In the genomic region with DNA sequence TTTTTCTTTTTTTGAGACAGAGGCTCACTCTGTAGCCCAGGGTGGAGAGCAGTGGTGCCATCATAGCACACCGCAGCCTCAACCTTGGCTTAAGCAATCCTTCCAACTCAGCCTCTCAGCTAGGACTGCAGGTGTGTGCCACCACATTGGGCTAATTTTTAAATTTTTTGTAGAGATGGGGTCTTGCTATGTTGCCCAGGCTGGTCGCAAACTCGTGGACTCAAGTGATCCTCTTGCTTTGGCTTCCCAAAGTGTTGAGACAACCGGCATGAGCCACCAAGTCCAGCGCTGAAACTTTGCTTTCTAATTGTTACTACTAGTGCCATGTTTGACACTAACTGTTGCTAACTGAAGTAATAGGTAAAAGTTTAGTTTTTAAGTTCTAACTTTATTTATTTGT, we compare ENCODE assay signal across 19 cellular contexts. TPM values are rescaled to one million over a fixed set of nuclear protein-coding genes. Genes with fewer than 3 reads are reported as not detected.
DNase-seq lines count a peak whose midpoint lies in the region; ATAC-seq and TF ChIP-seq lines count a peak whose summit lies in the region.
"Had no signal": no experiment of that assay in that cellular context is flagged by ENCODE, and none has a peak within 500 bp of the region (broad histone marks: within the 10 kb centered on the region; RNA-seq: fewer than 3 reads in every experiment).

No MANE protein-coding gene starts in this region.

- TF ChIP-seq POLR2A in adrenal gland (IDR thresholded peaks at IDR 0.05): no peak
- no peak for TF ChIP-seq POLR2A in sigmoid colon (IDR thresholded peaks at IDR 0.05)

- intact Hi-C loops in CD8-positive, alpha-beta T cell (cut with DNase I, micrococcal nuclease): no loop called here
- intact Hi-C loops in adrenal gland (cut with DNase I) (no loop called here), sigmoid colon (cut with DNase I) (no loop called here)

- no peaks in the 10 kb centered on the region for H3K9me3 Mint-ChIP-seq in activated T-cell treated with anti-CD3 and anti-CD28 coated beads, Interleukin-2, amount 50 U/mL, for 24 hours
- no peaks in the 10 kb centered on the region for H3K9me3 Mint-ChIP-seq in activated T-cell treated with anti-CD3 and anti-CD28 coated beads, Interleukin-2, amount 50 U/mL, for 4 hours
- H3K9me3 Mint-ChIP-seq in CD8-positive, alpha-beta T cell: no peaks in the 10 kb centered on the region
- H3K9me3 Mint-ChIP-seq in natural killer cell treated with Interleukin-12 subunit alpha and Interleukin-12 subunit beta and Interleukin-15 and Interleukin-18, amount 100 ng/mL, for 72 hours: no peaks in the 10 kb centered on the region
- no peaks in the 10 kb centered on the region for H3K9me3 Mint-ChIP-seq in T-helper 2 cell treated with Interferon-gamma antibody and Interleukin-4, amounts not matched to agents 5 μg/mL and 100 μg/mL, for 36 hours
- H3K9me3 Mint-ChIP-seq: CD4-positive, CD25-positive, alpha-beta regulatory T cell; IgD-negative memory B cell had no signal

- no peak overlapping the region for H3K4me3 Mint-ChIP-seq in activated T-cell treated with anti-CD3 and anti-CD28 coated beads, Interleukin-2, amount 50 U/mL, for 24 hours
- no peak overlapping the region for H3K4me3 Mint-ChIP-seq in activated T-cell treated with anti-CD3 and anti-CD28 coated beads, Interleukin-2, amount 50 U/mL, for 4 hours
- no peak overlapping the region for H3K4me3 Mint-ChIP-seq in CD8-positive, alpha-beta T cell
- no peak overlapping the region for H3K4me3 Mint-ChIP-seq in natural killer cell treated with Interleukin-12 subunit alpha and Interleukin-12 subunit beta and Interleukin-15 and Interleukin-18, amount 100 ng/mL, for 72 hours
- no peak overlapping the region for H3K4me3 Mint-ChIP-seq in T-helper 2 cell treated with Interferon-gamma antibody and Interleukin-4, amounts not matched to agents 5 μg/mL and 100 μg/mL, for 36 hours
- H3K4me3 Mint-ChIP-seq: B cell had no signal

- ATAC-seq in activated T-cell treated with anti-CD3 and anti-CD28 coated beads, Interleukin-2, amount 50 U/mL, for 4 hours: no peak
- no peak for ATAC-seq in CD8-positive, alpha-beta T cell
- ATAC-seq in natural killer cell treated with Interleukin-12 subunit alpha and Interleukin-12 subunit beta and Interleukin-15 and Interleukin-18, amount 100 ng/mL, for 72 hours: no peak
- ATAC-seq: Panc1 had no signal

- no peaks in the 10 kb centered on the region for H3K27me3 Mint-ChIP-seq in activated T-cell treated with anti-CD3 and anti-CD28 coated beads, Interleukin-2, amount 50 U/mL, for 24 hours
- no peaks in the 10 kb centered on the region for H3K27me3 Mint-ChIP-seq in activated T-cell treated with anti-CD3 and anti-CD28 coated beads, Interleukin-2, amount 50 U/mL, for 4 hours (ENCODE audit: low read depth)
- H3K27me3 Mint-ChIP-seq in CD8-positive, alpha-beta T cell (ENCODE audit: low read depth): no peaks in the 10 kb centered on the region
- no peaks in the 10 kb centered on the region for H3K27me3 Mint-ChIP-seq in natural killer cell treated with Interleukin-12 subunit alpha and Interleukin-12 subunit beta and Interleukin-15 and Interleukin-18, amount 100 ng/mL, for 72 hours
- H3K27me3 Mint-ChIP-seq in T-helper 2 cell treated with Interferon-gamma antibody and Interleukin-4, amounts not matched to agents 5 μg/mL and 100 μg/mL, for 36 hours (ENCODE audit: low read depth): no peaks in the 10 kb centered on the region
- H3K27me3 Mint-ChIP-seq: B cell; CD4-positive, CD25-positive, alpha-beta regulatory T cell; IgD-negative memory B cell had no signal

- peak overlapping the region; percentile 68 for H3K27ac Mint-ChIP-seq in activated T-cell treated with anti-CD3 and anti-CD28 coated beads, Interleukin-2, amount 50 U/mL, for 24 hours
- H3K27ac Mint-ChIP-seq in CD8-positive, alpha-beta T cell: peak overlapping the region; percentile 10
- H3K27ac Mint-ChIP-seq in natural killer cell treated with Interleukin-12 subunit alpha and Interleukin-12 subunit beta and Interleukin-15 and Interleukin-18, amount 100 ng/mL, for 72 hours: peak overlapping the region in 1 of 2 donors; percentile 61
- no peak overlapping the region for H3K27ac Mint-ChIP-seq in T-helper 2 cell treated with Interferon-gamma antibody and Interleukin-4, amounts not matched to agents 5 μg/mL and 100 μg/mL, for 36 hours
- H3K27ac Mint-ChIP-seq: B cell; CD4-positive, CD25-positive, alpha-beta regulatory T cell; IgD-negative memory B cell had no signal

- H3K36me3 ChIP-seq in CD8-positive, alpha-beta T cell (ENCODE audit: insufficient read depth, low read length): peaks cover 11% of the 10 kb centered on the region
- H3K36me3 ChIP-seq in adrenal gland (replicated peaks in 1 of 2) (peaks cover 0 to 19% of the 10 kb centered on the region in 2 donors), sigmoid colon (peaks cover 8 to 24% (median 9%) of the 10 kb centered on the region in 4 donors), SJCRH30 (peaks cover 35% of the 10 kb centered on the region)

- H3K27ac ChIP-seq in CD8-positive, alpha-beta T cell (ENCODE audit: low read depth, low read length): no peak overlapping the region
- peak overlapping the region in 3 of 5 donors; percentile 53 to 97 (median 57) for H3K27ac ChIP-seq in adrenal gland
- H3K27ac ChIP-seq in sigmoid colon: peak overlapping the region; percentile 31 to 99 (median 62)
- H3K27ac ChIP-seq in SJCRH30: no peak overlapping the region
- H3K27ac ChIP-seq: 22Rv1 had no signal

- CTCF ChIA-PET in CD8-positive, alpha-beta T cell (lab: Charles Lee): no interaction called here

- no peaks in the 10 kb centered on the region for H3K9me3 ChIP-seq in CD8-positive, alpha-beta T cell (ENCODE audit: low read length)
- no peaks in the 10 kb centered on the region for H3K9me3 ChIP-seq in adrenal gland (replicated peaks in 1 of 3)
- no peaks in the 10 kb centered on the region for H3K9me3 ChIP-seq in sigmoid colon
- H3K9me3 ChIP-seq in SJCRH30 (replicated peaks): no peaks in the 10 kb centered on the region
- H3K9me3 ChIP-seq: HAP-1 had no signal

- TF ChIP-seq EP300 in sigmoid colon (IDR thresholded peaks at IDR 0.05): no peak

- peaks cover 40% of the 10 kb centered on the region for H3K4me1 ChIP-seq in CD8-positive, alpha-beta T cell (ENCODE audit: insufficient read depth, low read length)
- peaks cover 70 to 92% of the 10 kb centered on the region in 2 donors for H3K4me1 ChIP-seq in adrenal gland (replicated peaks in 1 of 2)
- peaks cover 0 to 91% (median 86%) of the 10 kb centered on the region in 4 donors for H3K4me1 ChIP-seq in sigmoid colon
- peaks cover 7% of the 10 kb centered on the region for H3K4me1 ChIP-seq in SJCRH30

- peaks cover 69% of the 10 kb centered on the region for H3K36me3 Mint-ChIP-seq in activated T-cell treated with anti-CD3 and anti-CD28 coated beads, Interleukin-2, amount 50 U/mL, for 24 hours (ENCODE audit: low read depth)
- H3K36me3 Mint-ChIP-seq in activated T-cell treated with anti-CD3 and anti-CD28 coated beads, Interleukin-2, amount 50 U/mL, for 4 hours (ENCODE audit: insufficient read depth): peaks cover 22% of the 10 kb centered on the region
- H3K36me3 Mint-ChIP-seq in CD8-positive, alpha-beta T cell: peaks cover 51% of the 10 kb centered on the region
- no peaks in the 10 kb centered on the region for H3K36me3 Mint-ChIP-seq in natural killer cell treated with Interleukin-12 subunit alpha and Interleukin-12 subunit beta and Interleukin-15 and Interleukin-18, amount 100 ng/mL, for 72 hours
- H3K36me3 Mint-ChIP-seq in T-helper 2 cell treated with Interferon-gamma antibody and Interleukin-4, amounts not matched to agents 5 μg/mL and 100 μg/mL, for 36 hours (ENCODE audit: low read depth): peaks cover 37% of the 10 kb centered on the region

- H3K27me3 ChIP-seq in CD8-positive, alpha-beta T cell (ENCODE audit: insufficient read depth, low read length): no peaks in the 10 kb centered on the region
- H3K27me3 ChIP-seq in adrenal gland (no peaks in the 10 kb centered on the region), sigmoid colon (no peaks in the 10 kb centered on the region), SJCRH30 (no peaks in the 10 kb centered on the region)

- WGBS in adrenal gland, 4 donors: 93 to 97% (median 94%) methylated on average over 5 of the region's 5 CpGs
- 97 to 99% methylated on average over 5 of the region's 5 CpGs for WGBS in sigmoid colon, 2 donors

- H3K4me1 Mint-ChIP-seq in activated T-cell treated with anti-CD3 and anti-CD28 coated beads, Interleukin-2, amount 50 U/mL, for 24 hours (ENCODE audit: low read depth): peaks cover 61% of the 10 kb centered on the region
- peaks cover 52% of the 10 kb centered on the region for H3K4me1 Mint-ChIP-seq in activated T-cell treated with anti-CD3 and anti-CD28 coated beads, Interleukin-2, amount 50 U/mL, for 4 hours (ENCODE audit: low read depth)
- H3K4me1 Mint-ChIP-seq in CD8-positive, alpha-beta T cell (ENCODE audit: low read depth): peaks cover 63% of the 10 kb centered on the region
- H3K4me1 Mint-ChIP-seq in natural killer cell treated with Interleukin-12 subunit alpha and Interleukin-12 subunit beta and Interleukin-15 and Interleukin-18, amount 100 ng/mL, for 72 hours (ENCODE audit: low read depth in 2 of 2): peaks cover 34 to 47% of the 10 kb centered on the region in 2 donors
- peaks cover 33% of the 10 kb centered on the region for H3K4me1 Mint-ChIP-seq in T-helper 2 cell treated with Interferon-gamma antibody and Interleukin-4, amounts not matched to agents 5 μg/mL and 100 μg/mL, for 36 hours (ENCODE audit: low read depth)

- no peak for TF ChIP-seq CTCF in CD8-positive, alpha-beta T cell (IDR thresholded peaks at IDR 0.05)
- TF ChIP-seq CTCF in adrenal gland (IDR thresholded peaks at IDR 0.05): no peak
- TF ChIP-seq CTCF in sigmoid colon (IDR thresholded peaks at IDR 0.05): no peak

- POLR2A ChIA-PET in CD8-positive, alpha-beta T cell (lab: Charles Lee): no interaction called here

- no peak for DNase-seq in activated T-cell treated with anti-CD3 and anti-CD28 coated beads, Interleukin-2, amount 50 U/mL, for 24 hours
- no peak for DNase-seq in activated T-cell treated with anti-CD3 and anti-CD28 coated beads, Interleukin-2, amount 50 U/mL, for 4 hours
- DNase-seq in CD8-positive, alpha-beta T cell: no peak
- no peak for DNase-seq in adrenal gland
- DNase-seq in sigmoid colon: no peak
- DNase-seq in SJCRH30: no peak
- no peak for DNase-seq in natural killer cell treated with Interleukin-12 subunit alpha and Interleukin-12 subunit beta and Interleukin-15 and Interleukin-18, amount 100 ng/mL, for 72 hours (ENCODE audit: low spot score)
- no peak for DNase-seq in T-helper 2 cell treated with Interferon-gamma antibody and Interleukin-4, amounts not matched to agents 5 μg/mL and 100 μg/mL, for 36 hours (ENCODE audit: low spot score)
- DNase-seq: CD4-positive, CD25-positive, alpha-beta regulatory T cell; GF-D8; NCI-H1105; NCI-H2081 treated with DMSO at 0.1 percent for 48 hours; NCI-H446 treated with DMSO at 0.1 percent for 48 hours; NCI-H69 had no signal

- no peak overlapping the region for H3K4me3 ChIP-seq in CD8-positive, alpha-beta T cell (ENCODE audit: low read depth, low read length)
- no peak overlapping the region for H3K4me3 ChIP-seq in adrenal gland
- no peak overlapping the region for H3K4me3 ChIP-seq in sigmoid colon
- H3K4me3 ChIP-seq in SJCRH30: no peak overlapping the region
- H3K4me3 ChIP-seq: HAP-1 had no signal

RNA-seq across cellular contexts. Expression of gene RNF10, which starts 8.0 kb away (rescaled TPM):
- 100 to 1,000 TPM; 152 to 169 (median 161) TPM for total RNA-seq in activated T-cell treated with anti-CD3 and anti-CD28 coated beads, Interleukin-2, amount 50 U/mL, for 4 hours
- total RNA-seq in CD8-positive, alpha-beta T cell: 100 to 1,000 TPM; 402 to 410 TPM
- 100 to 1,000 TPM; 113 to 366 (median 257) TPM for total RNA-seq in adrenal gland
- polyA plus RNA-seq in adrenal gland: 100 to 1,000 TPM; 194 to 741 (median 572) TPM
- total RNA-seq in sigmoid colon: 100 to 1,000 TPM; 106 to 165 (median 110) TPM
- 100 to 1,000 TPM; 115 to 177 (median 141) TPM for polyA plus RNA-seq in sigmoid colon
- total RNA-seq in SJCRH30 (2014; rRNA removed; shearing (Covaris generic)): 43.9 and 48.5 TPM in 2 replicates
- total RNA-seq in natural killer cell treated with Interleukin-12 subunit alpha and Interleukin-12 subunit beta and Interleukin-15 and Interleukin-18, amount 100 ng/mL, for 72 hours: 100 to 1,000 TPM; 241 to 279 TPM

RNA-seq across cellular contexts. Expression of gene COQ5, which starts 13.2 kb away (rescaled TPM):
- 10 to 100 TPM; 23.6 to 29.9 (median 26.4) TPM for total RNA-seq in activated T-cell treated with anti-CD3 and anti-CD28 coated beads, Interleukin-2, amount 50 U/mL, for 4 hours
- total RNA-seq in CD8-positive, alpha-beta T cell: 1 to 10 TPM; 7.7 to 9.0 TPM
- total RNA-seq in adrenal gland: 10 to 100 TPM; 24.9 to 54.0 (median 34.7) TPM
- polyA plus RNA-seq in adrenal gland: 10 to 100 TPM; 31.9 to 46.6 (median 34.2) TPM
- total RNA-seq in sigmoid colon: 10 to 100 TPM; 17.4 to 29.4 (median 26.4) TPM
- 10 to 100 TPM; 29.2 to 62.9 (median 38.4) TPM for polyA plus RNA-seq in sigmoid colon
- 30.3 and 34.2 TPM in 2 replicates for total RNA-seq in SJCRH30 (2014; rRNA removed; shearing (Covaris generic))
- total RNA-seq in natural killer cell treated with Interleukin-12 subunit alpha and Interleukin-12 subunit beta and Interleukin-15 and Interleukin-18, amount 100 ng/mL, for 72 hours: 10 to 100 TPM; 27.5 to 27.9 TPM

RNA-seq across cellular contexts. Expression of gene POP5, which starts 39.0 kb away (rescaled TPM):
- 10 to 100 TPM; 81.6 to 93.0 (median 92.6) TPM for total RNA-seq in activated T-cell treated with anti-CD3 and anti-CD28 coated beads, Interleukin-2, amount 50 U/mL, for 4 hours
- 10 to 100 TPM; 18.1 to 19.2 TPM for total RNA-seq in CD8-positive, alpha-beta T cell
- total RNA-seq in adrenal gland: 10 to 100 TPM; 31.4 to 92.4 (median 62.4) TPM
- polyA plus RNA-seq in adrenal gland: 100 to 1,000 TPM in 2 of 3 donors, 10 to 100 TPM in 1; 69.0 to 158 (median 116) TPM
- total RNA-seq in sigmoid colon: 10 to 100 TPM; 21.0 to 33.4 (median 25.2) TPM
- polyA plus RNA-seq in sigmoid colon: 10 to 100 TPM; 27.6 to 58.0 (median 28.4) TPM
- total RNA-seq in SJCRH30 (2014; rRNA removed; shearing (Covaris generic)): 40.4 and 41.6 TPM in 2 replicates
- 10 to 100 TPM; 51.2 to 69.4 TPM for total RNA-seq in natural killer cell treated with Interleukin-12 subunit alpha and Interleukin-12 subunit beta and Interleukin-15 and Interleukin-18, amount 100 ng/mL, for 72 hours

RNA-seq across cellular contexts. Expression of gene DYNLL1, which starts 46.3 kb away (rescaled TPM):
- total RNA-seq in activated T-cell treated with anti-CD3 and anti-CD28 coated beads, Interleukin-2, amount 50 U/mL, for 4 hours: 100 to 1,000 TPM; 243 to 252 (median 248) TPM
- 10 to 100 TPM; 25.9 to 26.1 TPM for total RNA-seq in CD8-positive, alpha-beta T cell
- 100 to 1,000 TPM; 168 to 463 (median 296) TPM for total RNA-seq in adrenal gland
- 100 to 1,000 TPM; 301 to 378 (median 335) TPM for polyA plus RNA-seq in adrenal gland
- total RNA-seq in sigmoid colon: 100 to 1,000 TPM; 204 to 254 (median 235) TPM
- 100 to 1,000 TPM; 285 to 942 (median 912) TPM for polyA plus RNA-seq in sigmoid colon
- 446 and 452 TPM in 2 replicates for total RNA-seq in SJCRH30 (2014; rRNA removed; shearing (Covaris generic))
- 100 to 1,000 TPM; 207 to 267 TPM for total RNA-seq in natural killer cell treated with Interleukin-12 subunit alpha and Interleukin-12 subunit beta and Interleukin-15 and Interleukin-18, amount 100 ng/mL, for 72 hours

Comparison
In these comparisons a context has a peak if more than half of its experiments do, and no peak if none do; other contexts are left out.
1. H3K27ac ChIP-seq: peak in adrenal gland (3 of 5) and sigmoid colon (4 of 4); none in CD8-positive, alpha-beta T cell (single experiment) and SJCRH30 (single experiment).